Comparison of ENCODE assay signal across 23 cellular contexts in the genomic region with DNA sequence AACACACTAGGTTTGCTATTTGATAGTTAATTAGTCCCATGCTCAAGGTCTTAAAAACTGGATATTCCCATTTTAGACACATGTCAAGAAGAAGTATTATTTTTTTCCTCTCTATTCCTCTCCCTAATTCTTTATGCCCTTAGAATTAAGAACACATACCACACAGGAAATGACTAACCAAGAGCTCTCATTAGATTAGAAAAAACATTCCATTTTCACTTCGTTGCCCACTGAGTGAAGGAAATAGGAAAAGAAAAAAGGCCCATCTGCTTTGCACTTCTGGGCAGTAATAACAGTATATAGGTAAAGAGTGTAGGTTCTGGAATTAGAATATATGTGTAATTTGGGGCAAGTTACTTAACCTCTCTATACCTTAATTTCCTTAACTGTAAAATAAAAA. TPM values are rescaled to one million over a fixed set of nuclear protein-coding genes. Genes with fewer than 3 reads are reported as not detected.
A peak's percentile ranks its signal among the peaks of the same experiment; 100 is the strongest.
DNase-seq lines count a peak whose midpoint lies in the region; ATAC-seq, FAIRE-seq and TF ChIP-seq lines count a peak whose summit lies in the region.
"Had no signal": no experiment of that assay in that cellular context is flagged by ENCODE, and none has a peak within 500 bp of the region (broad histone marks: within the 10 kb centered on the region; RNA-seq: fewer than 3 reads in every experiment).

No MANE protein-coding gene starts in this region.

- H3K36me3 ChIP-seq in RWPE2 (ENCODE audit: low read depth): no peaks in the 10 kb centered on the region
- no peaks in the 10 kb centered on the region for H3K36me3 ChIP-seq in endothelial cell of umbilical vein (ENCODE audit: control insufficient read depth in 2 of 2, extremely low read depth in 1 of 2, insufficient read depth in 2 of 2, low read length in 2 of 2)
- H3K36me3 ChIP-seq: lower lobe of right lung had no signal

- FAIRE-seq in endothelial cell of umbilical vein (lab: Jason Lieb, UNC): no peak

- H3K4me3 Mint-ChIP-seq in nephron: no peak overlapping the region
- no peak overlapping the region for H3K4me3 Mint-ChIP-seq in activated naive CD8-positive, alpha-beta T cell treated with anti-CD3 and anti-CD28 coated beads for 36 hours
- H3K4me3 Mint-ChIP-seq in natural killer cell treated with Interleukin-12 subunit alpha and Interleukin-12 subunit beta and Interleukin-15 and Interleukin-18, amount 100 ng/mL, for 72 hours: no peak overlapping the region
- H3K4me3 Mint-ChIP-seq: activated CD8-positive, alpha-beta T cell treated with anti-CD3 and anti-CD28 coated beads, Interleukin-2, amount 10 ng/mL, durations not matched to agents 7 days and 5 days; activated naive CD8-positive, alpha-beta T cell treated with anti-CD3 and anti-CD28 coated beads, Interleukin-2, amount 10 ng/mL, durations not matched to agents 7 days and 5 days; activated T-helper 1 cell treated with anti-CD3 and anti-CD28 coated beads, Interleukin-12 subunit alpha, Interleukin-12 subunit beta, Interleukin-2, Interleukin-4 antibody, amounts not matched to agents 30 ng/mL and 10 ng/mL and 1 ng/mL, durations not matched to agents 14 hours and 24 hours and 36 hours; central memory CD8-positive, alpha-beta T cell; naive B cell; stimulated activated effector memory CD8-positive, alpha-beta T cell treated with anti-CD3 and anti-CD28 coated beads, Interleukin-12 subunit alpha, Interleukin-12 subunit beta, amount 100 ng/mL, for 72 hours; WTC11 had no signal

- dilution Hi-C loops in endothelial cell of umbilical vein (cut with MboI; ENCODE audit: extremely low pct_ligation_motif_present, low sequenced_read_pairs): no loop called here

- no peak for TF ChIP-seq POLR2A in endothelial cell of umbilical vein (IDR thresholded peaks at IDR 0.05; ENCODE audit: low read depth, low read length)

- H3K27me3 ChIP-seq in RWPE2 (ENCODE audit: insufficient read depth, poor library complexity, severe bottlenecking) (no peaks in the 10 kb centered on the region), endothelial cell of umbilical vein (ENCODE audit: control insufficient read depth in 2 of 2, insufficient read depth in 2 of 2, low read length in 2 of 2) (peaks cover 0 to 8% of the 10 kb centered on the region in 2 experiments)

- POLR2A ChIA-PET in endothelial cell of umbilical vein (lab: Charles Lee): interaction anchor here (0.5 kb wide), 1 partner anchor 260 kb away, joined by 4 read pairs; no protein-coding TSS in a partner anchor

- no peak overlapping the region for H3K9ac ChIP-seq in endothelial cell of umbilical vein (replicated peaks; ENCODE audit: extremely low read depth, insufficient read depth, low read length)

- peak; percentile 48; the same call in 1 of the 3 replicates for ATAC-seq in RWPE2 (ENCODE audit: low read depth)
- no peak for ATAC-seq in left cardiac atrium
- no peak for ATAC-seq in natural killer cell treated with Interleukin-12 subunit alpha and Interleukin-12 subunit beta and Interleukin-15 and Interleukin-18, amount 100 ng/mL, for 72 hours
- ATAC-seq: activated CD8-positive, alpha-beta T cell treated with anti-CD3 and anti-CD28 coated beads, Interleukin-2, amount 10 ng/mL, durations not matched to agents 7 days and 5 days; stimulated activated effector memory CD8-positive, alpha-beta T cell treated with anti-CD3 and anti-CD28 coated beads, Interleukin-12 subunit alpha, Interleukin-12 subunit beta, amount 100 ng/mL, for 72 hours; WTC11 had no signal

- H3K4me1 Mint-ChIP-seq in nephron: peaks cover 11% of the 10 kb centered on the region
- peaks cover 5% of the 10 kb centered on the region for H3K4me1 Mint-ChIP-seq in activated naive CD8-positive, alpha-beta T cell treated with anti-CD3 and anti-CD28 coated beads for 36 hours
- H3K4me1 Mint-ChIP-seq in natural killer cell treated with Interleukin-12 subunit alpha and Interleukin-12 subunit beta and Interleukin-15 and Interleukin-18, amount 100 ng/mL, for 72 hours (ENCODE audit: low read depth in 2 of 2): no peaks in the 10 kb centered on the region
- H3K4me1 Mint-ChIP-seq: central memory CD8-positive, alpha-beta T cell; naive B cell; stimulated activated effector memory CD8-positive, alpha-beta T cell treated with anti-CD3 and anti-CD28 coated beads, Interleukin-12 subunit alpha, Interleukin-12 subunit beta, amount 100 ng/mL, for 72 hours; WTC11 had no signal

- H3K27ac Mint-ChIP-seq in nephron: peak overlapping the region; percentile 29 to 72 (median 67)
- H3K27ac Mint-ChIP-seq in activated naive CD8-positive, alpha-beta T cell treated with anti-CD3 and anti-CD28 coated beads for 36 hours: no peak overlapping the region
- H3K27ac Mint-ChIP-seq in natural killer cell treated with Interleukin-12 subunit alpha and Interleukin-12 subunit beta and Interleukin-15 and Interleukin-18, amount 100 ng/mL, for 72 hours: no peak overlapping the region
- H3K27ac Mint-ChIP-seq: activated CD8-positive, alpha-beta T cell treated with anti-CD3 and anti-CD28 coated beads, Interleukin-2, amount 10 ng/mL, durations not matched to agents 7 days and 5 days; activated naive CD8-positive, alpha-beta T cell treated with anti-CD3 and anti-CD28 coated beads, Interleukin-2, amount 10 ng/mL, durations not matched to agents 7 days and 5 days; activated T-helper 1 cell treated with anti-CD3 and anti-CD28 coated beads, Interleukin-12 subunit alpha, Interleukin-12 subunit beta, Interleukin-2, Interleukin-4 antibody, amounts not matched to agents 30 ng/mL and 10 ng/mL and 1 ng/mL, durations not matched to agents 14 hours and 24 hours and 36 hours; naive B cell; progenitor cell of endocrine pancreas; stimulated activated effector memory CD8-positive, alpha-beta T cell treated with anti-CD3 and anti-CD28 coated beads, Interleukin-12 subunit alpha, Interleukin-12 subunit beta, amount 100 ng/mL, for 72 hours; WTC11 had no signal

- no peaks in the 10 kb centered on the region for H3K36me3 Mint-ChIP-seq in nephron (ENCODE audit: low read depth)
- H3K36me3 Mint-ChIP-seq in activated naive CD8-positive, alpha-beta T cell treated with anti-CD3 and anti-CD28 coated beads for 36 hours: no peaks in the 10 kb centered on the region
- H3K36me3 Mint-ChIP-seq in natural killer cell treated with Interleukin-12 subunit alpha and Interleukin-12 subunit beta and Interleukin-15 and Interleukin-18, amount 100 ng/mL, for 72 hours: no peaks in the 10 kb centered on the region
- H3K36me3 Mint-ChIP-seq: activated naive CD8-positive, alpha-beta T cell treated with anti-CD3 and anti-CD28 coated beads, Interleukin-2, amount 10 ng/mL, durations not matched to agents 7 days and 5 days; naive B cell; stimulated activated effector memory CD8-positive, alpha-beta T cell treated with anti-CD3 and anti-CD28 coated beads, Interleukin-12 subunit alpha, Interleukin-12 subunit beta, amount 100 ng/mL, for 72 hours; WTC11 had no signal

- no peak overlapping the region for H2AFZ ChIP-seq in endothelial cell of umbilical vein (ENCODE audit: low read depth, low read length)

- H3K9me3 ChIP-seq in RWPE2 (ENCODE audit: severe bottlenecking) (no peaks in the 10 kb centered on the region), endothelial cell of umbilical vein (replicated peaks; ENCODE audit: control insufficient read depth, insufficient read depth, low read length) (no peaks in the 10 kb centered on the region)
- H3K9me3 ChIP-seq: lower lobe of right lung had no signal

- no TSS peak for BruUV-seq in endothelial cell of umbilical vein (replicated peaks; lab: Mats Ljungman, UMichigan)

- H3K27ac ChIP-seq in RWPE2 (ENCODE audit: poor library complexity, severe bottlenecking): no peak overlapping the region
- no peak overlapping the region for H3K27ac ChIP-seq in endothelial cell of umbilical vein (ENCODE audit: insufficient read depth, low read depth, low read length)
- H3K27ac ChIP-seq: lower lobe of right lung had no signal

- H4K20me1 ChIP-seq in endothelial cell of umbilical vein (replicated peaks; ENCODE audit: control insufficient read depth, extremely low read depth, insufficient read depth, low read length): no peaks in the 10 kb centered on the region

- no peaks in the 10 kb centered on the region for H3K9me1 ChIP-seq in endothelial cell of umbilical vein (replicated peaks; ENCODE audit: control insufficient read depth, extremely low read depth, insufficient read depth, low read length)

- H3K4me2 ChIP-seq in endothelial cell of umbilical vein (ENCODE audit: insufficient read depth, low read length): peak overlapping the region; percentile 16

- CTCF ChIA-PET in endothelial cell of umbilical vein (lab: Charles Lee): interaction anchor here (0.6 to 3.0 kb wide), 49 partner anchors 9 to 1803 kb away, joined by 3 to 169 read pairs (median 6); partner anchors contain the start of genes ACADL, KANSL1L, MAP2 and PTH2R

- H3K79me2 ChIP-seq in endothelial cell of umbilical vein (ENCODE audit: control insufficient read depth, insufficient read depth, low read length): no peaks in the 10 kb centered on the region

- intact Hi-C loops in endothelial cell of umbilical vein (cut with micrococcal nuclease) (loop anchor here (2.0 to 10.0 kb wide), 4 partner anchors 404 to 1804 kb away; no protein-coding TSS in a partner anchor), left cardiac atrium (cut with DNase I) (loop anchor here (5.0 kb wide), 2 partner anchors 126 to 221 kb away; no protein-coding TSS in a partner anchor)

- no peaks in the 10 kb centered on the region for H3K9me3 Mint-ChIP-seq in nephron
- no peaks in the 10 kb centered on the region for H3K9me3 Mint-ChIP-seq in activated naive CD8-positive, alpha-beta T cell treated with anti-CD3 and anti-CD28 coated beads for 36 hours
- no peaks in the 10 kb centered on the region for H3K9me3 Mint-ChIP-seq in natural killer cell treated with Interleukin-12 subunit alpha and Interleukin-12 subunit beta and Interleukin-15 and Interleukin-18, amount 100 ng/mL, for 72 hours
- H3K9me3 Mint-ChIP-seq: activated naive CD8-positive, alpha-beta T cell treated with anti-CD3 and anti-CD28 coated beads, Interleukin-2, amount 10 ng/mL, durations not matched to agents 7 days and 5 days; activated T-helper 1 cell treated with anti-CD3 and anti-CD28 coated beads, Interleukin-12 subunit alpha, Interleukin-12 subunit beta, Interleukin-2, Interleukin-4 antibody, amounts not matched to agents 30 ng/mL and 10 ng/mL and 1 ng/mL, durations not matched to agents 14 hours and 24 hours and 36 hours; central memory CD8-positive, alpha-beta T cell; naive B cell; stimulated activated effector memory CD8-positive, alpha-beta T cell treated with anti-CD3 and anti-CD28 coated beads, Interleukin-12 subunit alpha, Interleukin-12 subunit beta, amount 100 ng/mL, for 72 hours; WTC11 had no signal

- DNase-seq in ELR (ENCODE audit: low read depth) (peak; percentile 51), RWPE2 (ENCODE audit: low spot score) (no peak), endothelial cell of umbilical vein (ENCODE audit: low read depth, low spot score) (peak; percentile 41), left cardiac atrium (no peak), activated T-cell treated with anti-CD3 and anti-CD28 coated beads for 4 hours (no peak)
- no peak for DNase-seq in activated naive CD8-positive, alpha-beta T cell treated with anti-CD3 and anti-CD28 coated beads for 36 hours
- no peak for DNase-seq in natural killer cell treated with Interleukin-12 subunit alpha and Interleukin-12 subunit beta and Interleukin-15 and Interleukin-18, amount 100 ng/mL, for 72 hours (ENCODE audit: low spot score)
- DNase-seq: activated CD8-positive, alpha-beta T cell treated with anti-CD3 and anti-CD28 coated beads, Interleukin-2, amount 10 ng/mL, durations not matched to agents 7 days and 5 days; activated naive CD8-positive, alpha-beta T cell treated with anti-CD3 and anti-CD28 coated beads, Interleukin-2, amount 10 ng/mL, durations not matched to agents 7 days and 5 days; Calu3; Karpas-422; lower lobe of right lung; naive B cell; NCI-H1417 treated with DMSO at 0.1 percent for 48 hours; RPMI8226; stimulated activated CD4-positive, alpha-beta T cell treated with anti-CD3 and anti-CD28 coated beads, Interleukin-12 subunit alpha, Interleukin-12 subunit beta, amount 100 ng/mL, for 4 hours had no signal

- H3K27me3 Mint-ChIP-seq in nephron (ENCODE audit: low read depth): peaks cover 34% of the 10 kb centered on the region
- peaks cover 14% of the 10 kb centered on the region for H3K27me3 Mint-ChIP-seq in activated naive CD8-positive, alpha-beta T cell treated with anti-CD3 and anti-CD28 coated beads for 36 hours
- peaks cover 7 to 19% of the 10 kb centered on the region in 2 donors for H3K27me3 Mint-ChIP-seq in natural killer cell treated with Interleukin-12 subunit alpha and Interleukin-12 subunit beta and Interleukin-15 and Interleukin-18, amount 100 ng/mL, for 72 hours
- H3K27me3 Mint-ChIP-seq: progenitor cell of endocrine pancreas had no signal

- no peak for TF ChIP-seq CTCF in RWPE2 (IDR thresholded peaks at IDR 0.05; ENCODE audit: poor library complexity, severe bottlenecking)
- TF ChIP-seq CTCF in endothelial cell of umbilical vein (IDR thresholded peaks at IDR 0.05; ENCODE audit: extremely low read depth in 1 of 2, insufficient read depth in 1 of 2, low read depth in 1 of 2, low read length in 2 of 2): no peak
- TF ChIP-seq CTCF in nephron (IDR thresholded peaks at IDR 0.05; ENCODE audit: unreplicated experiment in 3 of 3): no peak

- H3K4me3 ChIP-seq in RWPE2 (ENCODE audit: severe bottlenecking): no peak overlapping the region
- no peak overlapping the region for H3K4me3 ChIP-seq in endothelial cell of umbilical vein (replicated peaks in 1 of 3; ENCODE audit: insufficient read depth in 1 of 3, low read depth in 1 of 3, low read length in 3 of 3)
- H3K4me3 ChIP-seq: lower lobe of right lung had no signal

- H3K4me1 ChIP-seq in RWPE2 (ENCODE audit: insufficient read depth, poor library complexity, severe bottlenecking) (no peaks in the 10 kb centered on the region), endothelial cell of umbilical vein (ENCODE audit: control insufficient read depth, extremely low read depth, insufficient read depth, low read length) (peaks cover 14% of the 10 kb centered on the region)

RNA-seq across cellular contexts. Expression of gene ACADL, which starts 26.9 kb away (rescaled TPM):
- total RNA-seq in endothelial cell of umbilical vein: not detected in 2 replicates
- not detected in 2 replicates for polyA plus RNA-seq in endothelial cell of umbilical vein
- polyA plus RNA-seq in endothelial cell of umbilical vein (2011; cell fraction: cytosol; rRNA removed): not detected in 2 replicates
- polyA plus RNA-seq in endothelial cell of umbilical vein (2011; cell fraction: nucleus; rRNA removed): not detected in 2 replicates
- not detected in 2 replicates for polyA plus RNA-seq in endothelial cell of umbilical vein (2012)
- polyA minus RNA-seq in endothelial cell of umbilical vein: not detected in 2 replicates
- not detected for polyA minus RNA-seq in endothelial cell of umbilical vein (2011; cell fraction: cytosol; rRNA and poly(A)+ RNA removed)
- not detected in 2 replicates for polyA minus RNA-seq in endothelial cell of umbilical vein (2011; cell fraction: nucleus; rRNA and poly(A)+ RNA removed)
- total RNA-seq in activated naive CD8-positive, alpha-beta T cell treated with anti-CD3 and anti-CD28 coated beads for 36 hours: not detected
- total RNA-seq in left cardiac atrium: 1 to 10 TPM; 2.5 to 4.6 TPM
- total RNA-seq in natural killer cell treated with Interleukin-12 subunit alpha and Interleukin-12 subunit beta and Interleukin-15 and Interleukin-18, amount 100 ng/mL, for 72 hours: not detected
- total RNA-seq: activated CD8-positive, alpha-beta T cell treated with anti-CD3 and anti-CD28 coated beads, Interleukin-2, amount 10 ng/mL, durations not matched to agents 7 days and 5 days; activated naive CD8-positive, alpha-beta T cell treated with anti-CD3 and anti-CD28 coated beads, Interleukin-2, amount 10 ng/mL, durations not matched to agents 7 days and 5 days; activated T-helper 1 cell treated with anti-CD3 and anti-CD28 coated beads, Interleukin-12 subunit alpha, Interleukin-12 subunit beta, Interleukin-2, Interleukin-4 antibody, amounts not matched to agents 30 ng/mL and 10 ng/mL and 1 ng/mL, durations not matched to agents 14 hours and 24 hours and 36 hours; T-helper 1 cell treated with Interleukin-12 subunit alpha and Interleukin-12 subunit beta and Interleukin-4 antibody, amounts not matched to agents 30 ng/mL and 1 ng/mL, for 36 hours had no signal

RNA-seq across cellular contexts. Expression of gene KANSL1L, which starts 27.1 kb away (rescaled TPM):
- total RNA-seq in endothelial cell of umbilical vein: 13.4 and 14.0 TPM in 2 replicates
- 2.7 and 4.3 TPM in 2 replicates for polyA plus RNA-seq in endothelial cell of umbilical vein
- 6.7 and 6.9 TPM in 2 replicates for polyA plus RNA-seq in endothelial cell of umbilical vein (2011; cell fraction: cytosol; rRNA removed)
- 17.3 and 20.3 TPM in 2 replicates for polyA plus RNA-seq in endothelial cell of umbilical vein (2011; cell fraction: nucleus; rRNA removed)
- 4.3 and 6.3 TPM in 2 replicates for polyA plus RNA-seq in endothelial cell of umbilical vein (2012)
- 15.5 and 15.8 TPM in 2 replicates for polyA minus RNA-seq in endothelial cell of umbilical vein
- 9.1 TPM for polyA minus RNA-seq in endothelial cell of umbilical vein (2011; cell fraction: cytosol; rRNA and poly(A)+ RNA removed)
- 30.0 and 48.8 TPM in 2 replicates for polyA minus RNA-seq in endothelial cell of umbilical vein (2011; cell fraction: nucleus; rRNA and poly(A)+ RNA removed)
- 1 to 10 TPM; 2.6 to 3.7 TPM for total RNA-seq in activated naive CD8-positive, alpha-beta T cell treated with anti-CD3 and anti-CD28 coated beads for 36 hours
- 10 to 100 TPM; 15.5 to 17.1 TPM for total RNA-seq in left cardiac atrium
- 1 to 10 TPM; 7.5 to 9.2 TPM for total RNA-seq in natural killer cell treated with Interleukin-12 subunit alpha and Interleukin-12 subunit beta and Interleukin-15 and Interleukin-18, amount 100 ng/mL, for 72 hours

Comparison
In these comparisons a context has a peak if more than half of its experiments do, and no peak if none do; other contexts are left out.
1. DNase-seq: peak in ELR (single experiment) and endothelial cell of umbilical vein (single experiment); none in RWPE2 (single experiment), activated naive CD8-positive, alpha-beta T cell treated with anti-CD3 and anti-CD28 coated beads for 36 hours (single experiment), left cardiac atrium (single experiment), activated T-cell treated with anti-CD3 and anti-CD28 coated beads for 4 hours (single experiment) and natural killer cell treated with Interleukin-12 subunit alpha and Interleukin-12 subunit beta and Interleukin-15 and Interleukin-18, amount 100 ng/mL, for 72 hours (single experiment).
2. H3K27ac Mint-ChIP-seq: peak in nephron (3 of 3); none in activated naive CD8-positive, alpha-beta T cell treated with anti-CD3 and anti-CD28 coated beads for 36 hours (single experiment) and natural killer cell treated with Interleukin-12 subunit alpha and Interleukin-12 subunit beta and Interleukin-15 and Interleukin-18, amount 100 ng/mL, for 72 hours (0 of 2).